Comparison of ENCODE assay signal across 12 cellular contexts in the genomic region with DNA sequence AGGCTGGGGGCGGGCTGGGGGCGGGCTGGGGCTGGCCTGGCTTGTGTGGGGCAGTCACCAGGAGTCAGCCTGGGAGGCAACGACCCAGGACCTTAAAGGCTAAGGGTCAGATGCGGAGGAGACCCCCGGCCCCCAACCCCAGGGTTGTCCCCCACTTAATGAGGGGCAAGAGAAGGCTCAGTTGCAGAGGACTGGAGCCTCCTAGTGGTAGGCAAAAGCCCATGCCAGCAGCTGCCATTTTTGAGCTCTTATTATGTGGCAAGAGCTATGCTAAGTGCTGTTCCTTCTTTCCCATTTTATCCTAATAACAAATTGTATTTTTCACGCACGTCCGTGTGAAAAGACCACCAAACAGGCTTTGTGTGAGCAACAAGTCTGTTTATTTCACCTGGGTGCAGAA. TPM values are rescaled to one million over a fixed set of nuclear protein-coding genes. Genes with fewer than 3 reads are reported as not detected.
DNase-seq lines count a peak whose midpoint lies in the region; ATAC-seq, FAIRE-seq and TF ChIP-seq lines count a peak whose summit lies in the region.
"Had no signal": no experiment of that assay in that cellular context is flagged by ENCODE, and none has a peak within 500 bp of the region (broad histone marks: within the 10 kb centered on the region; RNA-seq: fewer than 3 reads in every experiment).

No MANE protein-coding gene starts in this region.

- H3K4me1 ChIP-seq in HCT116 (ENCODE audit: control insufficient read depth in 1 of 2, insufficient read depth in 2 of 2, low read length in 2 of 2) (no peaks in the 10 kb centered on the region), GM12878 (ENCODE audit: control insufficient read depth, insufficient read depth, low read length) (peaks cover 9% of the 10 kb centered on the region)

- H3K9me3 Mint-ChIP-seq in neural crest cell = no peaks in the 10 kb centered on the region
- H3K9me3 Mint-ChIP-seq in stimulated activated naive B cell treated with anti-CD40 and anti-IgM and Interleukin-4, amounts not matched to agents 10 μg/mL and 1 μg/mL and 100 μg/mL, for 72 hours = no peaks in the 10 kb centered on the region

- ATAC-seq in HCT116 (no peak), GM12878 (peak; percentile 38; the same call in 1 of the 3 replicates), GM19324 (IDR thresholded peaks at IDR 0.05; ENCODE audit: low FRiP score, unreplicated experiment) (no peak)
- ATAC-seq in stimulated activated naive B cell treated with anti-CD40 and anti-IgM and Interleukin-4, amounts not matched to agents 10 μg/mL and 1 μg/mL and 100 μg/mL, for 72 hours (replicated peaks) = no peak

- H3K27me3 Mint-ChIP-seq in neural crest cell (ENCODE audit: low read depth) = no peaks in the 10 kb centered on the region
- peaks cover 9 to 18% of the 10 kb centered on the region in 2 donors for H3K27me3 Mint-ChIP-seq in stimulated activated naive B cell treated with anti-CD40 and anti-IgM and Interleukin-4, amounts not matched to agents 10 μg/mL and 1 μg/mL and 100 μg/mL, for 72 hours

- H3K9me3 ChIP-seq in HCT116 (ENCODE audit: control insufficient read depth in 1 of 2, insufficient read depth in 1 of 2, low read depth in 1 of 2, low read length in 2 of 2) (no peaks in the 10 kb centered on the region), GM12878 (replicated peaks; ENCODE audit: control insufficient read depth, insufficient read depth, low read length) (no peaks in the 10 kb centered on the region)
- H3K9me3 ChIP-seq: adrenal gland, thoracic aorta had no signal

- H2AFZ ChIP-seq in HCT116 (ENCODE audit: low read depth, low read length, poor library complexity, severe bottlenecking) (no peak overlapping the region), GM12878 (ENCODE audit: control insufficient read depth, low read depth, low read length) (no peak overlapping the region)

- no TSS peak for BruUV-seq in HCT116 (replicated peaks; lab: Mats Ljungman, UMichigan)
- no TSS peak for BruUV-seq in GM12878 (replicated peaks; lab: Mats Ljungman, UMichigan)

- no peaks in the 10 kb centered on the region for H3K36me3 Mint-ChIP-seq in neural crest cell (ENCODE audit: low read depth)
- H3K36me3 Mint-ChIP-seq in stimulated activated naive B cell treated with anti-CD40 and anti-IgM and Interleukin-4, amounts not matched to agents 10 μg/mL and 1 μg/mL and 100 μg/mL, for 72 hours = no peaks in the 10 kb centered on the region

- DNase-seq in DMS53 (lab: John Stamatoyannopoulos, UW) (peak; percentile 24), DMS53 treated with DMSO at 0.1 percent for 48 hours (lab: John Stamatoyannopoulos, UW; ENCODE audit: unreplicated experiment) (no peak), HCT116 (ENCODE audit: low read depth, low spot score) (no peak), GM12878 (ENCODE audit: low read depth, low spot score) (no peak), neural crest cell (ENCODE audit: low read depth, low spot score) (no peak), T1000 (lab: John Stamatoyannopoulos, UW) (no peak)
- no peak for DNase-seq in stimulated activated naive B cell treated with anti-CD40 and anti-IgM and Interleukin-4, amounts not matched to agents 10 μg/mL and 1 μg/mL and 100 μg/mL, for 72 hours
- DNase-seq: adrenal gland, DMS79, NCI-H2171 had no signal

- in situ Hi-C loops in GM12878 (cut with MboI) = no loop called here

- FAIRE-seq in GM12878 (lab: Jason Lieb, UNC) = no peak

- SMC1A ChIA-PET in GM12878 (lab: Charles Lee; ENCODE audit: uncharacterized antibody, unreplicated experiment) = interaction anchor here (0.6 to 19.3 kb wide), 25 partner anchors 10 to 405 kb away, joined by 3 to 304 read pairs (median 3); a partner anchor contains a TSS

- intact Hi-C loops in HCT116 (cut with micrococcal nuclease) (no loop called here), GM12878 (cut with micrococcal nuclease; ENCODE audit: unreplicated experiment) (loop anchor here (1.0 kb wide), 1 partner anchor 38 kb away; no protein-coding TSS in a partner anchor)

- H3K27ac ChIP-seq in HCT116 (ENCODE audit: low read depth, low read length) = no peak overlapping the region
- no peak overlapping the region for H3K27ac ChIP-seq in GM12878 (ENCODE audit: control insufficient read depth, insufficient read depth)
- H3K27ac ChIP-seq: adrenal gland, thoracic aorta had no signal

- CTCF ChIA-PET in HCT116 (lab: Charles Lee) (interaction anchor here (1.0 to 1.3 kb wide), 2 partner anchors 36 to 405 kb away, joined by 4 read pairs; no protein-coding TSS in a partner anchor), GM12878 (lab: Yijun Ruan, JAX) (interaction anchor here (0.6 to 19.8 kb wide), 32 partner anchors 9 to 405 kb away, joined by 3 to 344 read pairs (median 4); no protein-coding TSS in a partner anchor)

- H3K79me2 ChIP-seq in HCT116 (ENCODE audit: insufficient read depth, low read length) = no peaks in the 10 kb centered on the region
- H3K79me2 ChIP-seq in GM12878 (ENCODE audit: control insufficient read depth, insufficient read depth, low read length) = no peaks in the 10 kb centered on the region

- H3K9ac ChIP-seq in HCT116 (ENCODE audit: low read length) = no peak overlapping the region
- no peak overlapping the region for H3K9ac ChIP-seq in GM12878 (ENCODE audit: control insufficient read depth, insufficient read depth, low read length)

- H3K4me3 ChIP-seq in HCT116 (replicated peaks in 1 of 2; ENCODE audit: low read depth in 1 of 2, low read length in 2 of 2) (no peak overlapping the region), GM12878 (no peak overlapping the region)
- H3K4me3 ChIP-seq: adrenal gland, thoracic aorta had no signal

- TF ChIP-seq POLR2A in HCT116 (IDR thresholded peaks at IDR 0.05; ENCODE audit: borderline replicate concordance, extremely low read depth, insufficient read depth, insufficient read length) (no peak), GM12878 (IDR thresholded peaks at IDR 0.05; ENCODE audit: low read depth, low read length) (no peak)

- POLR2A ChIA-PET in HCT116 (lab: Charles Lee) = no interaction called here
- POLR2A ChIA-PET in GM12878 (lab: Charles Lee) = interaction anchor here (0.6 to 0.9 kb wide), 2 partner anchors 14 to 405 kb away, joined by 3 read pairs; no protein-coding TSS in a partner anchor

- TF ChIP-seq EP300 in GM12878 (IDR thresholded peaks at IDR 0.05; ENCODE audit: borderline replicate concordance in 1 of 2, control insufficient read depth in 1 of 2, low read depth in 2 of 2, low read length in 2 of 2) = no peak

- H3K4me1 Mint-ChIP-seq in neural crest cell = peaks cover 59% of the 10 kb centered on the region
- H3K4me1 Mint-ChIP-seq in stimulated activated naive B cell treated with anti-CD40 and anti-IgM and Interleukin-4, amounts not matched to agents 10 μg/mL and 1 μg/mL and 100 μg/mL, for 72 hours = peaks cover 3 to 25% of the 10 kb centered on the region in 2 donors

- H3K27ac Mint-ChIP-seq in neural crest cell (ENCODE audit: unreplicated experiment) = no peak overlapping the region
- no peak overlapping the region for H3K27ac Mint-ChIP-seq in stimulated activated naive B cell treated with anti-CD40 and anti-IgM and Interleukin-4, amounts not matched to agents 10 μg/mL and 1 μg/mL and 100 μg/mL, for 72 hours

- H4K20me1 ChIP-seq in HCT116 (ENCODE audit: insufficient read depth) (no peaks in the 10 kb centered on the region), GM12878 (ENCODE audit: control insufficient read depth, insufficient read depth) (no peaks in the 10 kb centered on the region)

- TF ChIP-seq RAD21 in HCT116 (IDR thresholded peaks at IDR 0.05; ENCODE audit: low read depth) (peak; percentile 18; the same call in 1 of the 2 replicates), GM12878 (IDR thresholded peaks at IDR 0.05; ENCODE audit: insufficient read depth, low read depth, low read length) (peak; percentile 33; the same call in 1 of the 2 replicates)

- WGBS in GM12878 (ENCODE audit: insufficient coverage, insufficient replicate concordance, low lambda C conversion rate, missing lambda C conversion rate) = 37% methylated on average over 8 of the region's 8 CpGs

- H3K36me3 ChIP-seq in HCT116 (ENCODE audit: control insufficient read depth in 1 of 2, insufficient read depth in 2 of 2, low read length in 2 of 2) (no peaks in the 10 kb centered on the region), GM12878 (ENCODE audit: control insufficient read depth in 2 of 2, insufficient read depth in 2 of 2, low read length in 1 of 2) (no peaks in the 10 kb centered on the region)
- H3K36me3 ChIP-seq: adrenal gland had no signal

- no peak overlapping the region for H3K4me3 Mint-ChIP-seq in neural crest cell
- no peak overlapping the region for H3K4me3 Mint-ChIP-seq in stimulated activated naive B cell treated with anti-CD40 and anti-IgM and Interleukin-4, amounts not matched to agents 10 μg/mL and 1 μg/mL and 100 μg/mL, for 72 hours

- RAD21 ChIA-PET in HCT116 (lab: Charles Lee; ENCODE audit: low non-redundant PET in 1 of 2, low total read pairs in 2 of 2, uncharacterized antibody in 2 of 2, unreplicated experiment in 2 of 2) (interaction anchor here in 1 of 2 experiments (1.0 kb wide), 1 partner anchor 39 kb away, joined by 3 read pairs; no protein-coding TSS in a partner anchor), GM12878 (lab: Charles Lee; ENCODE audit: unreplicated experiment) (interaction anchor here (0.6 to 16.7 kb wide), 31 partner anchors 9 to 405 kb away, joined by 3 to 215 read pairs (median 4); a partner anchor contains a TSS)

- H3K27me3 ChIP-seq in HCT116 (ENCODE audit: insufficient read depth, low read length) = no peaks in the 10 kb centered on the region
- H3K27me3 ChIP-seq in GM12878 (replicated peaks in 1 of 2; ENCODE audit: control insufficient read depth in 2 of 2, insufficient read depth in 2 of 2, low read length in 1 of 2) = peaks cover 0 to 3% of the 10 kb centered on the region in 2 experiments; a peak in 1 of 4 replicates
- H3K27me3 ChIP-seq: adrenal gland had no signal

- H3K4me2 ChIP-seq in HCT116 (ENCODE audit: low read length) (no peak overlapping the region), GM12878 (ENCODE audit: control insufficient read depth, insufficient read depth) (no peak overlapping the region)

- H3K9me2 ChIP-seq in HCT116 (ENCODE audit: insufficient read depth) = no peaks in the 10 kb centered on the region

- peak in 1 of 3 experiments; percentile 11; a peak in 1 of 6 replicates for TF ChIP-seq CTCF in HCT116 (IDR thresholded peaks at IDR 0.05 in 2 of 3, conservative IDR thresholded peaks at IDR 0.05 in 1 of 3; ENCODE audit: borderline replicate concordance in 1 of 3, insufficient read depth in 1 of 3, low read depth in 2 of 3, low read length in 2 of 3)
- peak; percentile 41 to 57 (median 48) for TF ChIP-seq CTCF in GM12878 (IDR thresholded peaks at IDR 0.05 in 2 of 3, conservative IDR thresholded peaks at IDR 0.05 in 1 of 3; ENCODE audit: control insufficient read depth in 2 of 3, extremely low read depth in 1 of 3, insufficient read depth in 1 of 3, low read depth in 3 of 3, low read length in 3 of 3)
- TF ChIP-seq CTCF in neural crest cell (conservative IDR thresholded peaks at IDR 0.05) = peak; percentile 42

RNA-seq across cellular contexts. Expression of a gene that starts 8.0 kb away (rescaled TPM):
- total RNA-seq in HCT116 (2021; ENCODE audit: unreplicated experiment) (0.25 TPM), GM12878 (2014; rRNA removed) (0.05 and 0.28 TPM in 2 replicates), GM12878 (2014; rRNA removed; fragmentation: Illumina TruSeq; extraction: Trizol) (0.04 and 0.09 TPM in 2 replicates), GM12878 (2021) (0.24 and 0.26 TPM in 2 replicates), neural crest cell (2.1 and 3.2 TPM in 2 replicates)
- polyA plus RNA-seq in HCT116 (2012) = 0.54 and 0.69 TPM in 2 replicates
- total RNA-seq in GM12878 (2013; cell fraction: nucleolus; rRNA removed) = 0.54 and 0.58 TPM in 2 replicates
- 0.24 TPM for polyA plus RNA-seq in GM12878 (2011; ENCODE audit: low read depth)
- polyA plus RNA-seq in GM12878 (2011; rRNA removed) (0.31 and 0.59 TPM in 2 replicates), GM12878 (2014; fragmentation: Illumina TruSeq; extraction: Trizol) (0.03 TPM in 2 replicates), GM12878 (2014; fragmentation: Nextera tagmentation; extraction: Ambion mirVana) (under 1 TPM in 1 of 2 experiments, not detected in 1; 0.03 TPM), GM12878 (2014; rRNA removed) (0.36 and 1.0 TPM in 2 replicates), GM12878 (2016; fragmentation: Nextera tagmentation; extraction: Ambion mirVana) (under 1 TPM; 0.09 to 0.27 TPM)
- 0.28 and 0.69 TPM in 2 replicates for polyA plus RNA-seq in GM12878 (2011; cell fraction: cytosol; rRNA removed)
- polyA plus RNA-seq in GM12878 (2011; cell fraction: nucleus; rRNA removed) = 1.7 TPM in 2 replicates
- polyA plus RNA-seq in GM12878 (2012) = 0.24 and 0.38 TPM in 2 replicates
- 0.44 and 2.0 TPM in 2 replicates for polyA minus RNA-seq in GM12878 (2011; rRNA and poly(A)+ RNA removed)
- 0.27 and 2.4 TPM in 2 replicates for polyA minus RNA-seq in GM12878 (2011; cell fraction: cytosol; rRNA and poly(A)+ RNA removed)
- polyA minus RNA-seq in GM12878 (2011; cell fraction: nucleus; rRNA and poly(A)+ RNA removed) = 0.73 and 1.1 TPM in 2 replicates
